Comparison of ENCODE assay signal across 27 cellular contexts in genomic region chr12:7479784-7480183, GRCh38. TPM values are rescaled to one million over a fixed set of nuclear protein-coding genes. Genes with fewer than 3 reads are reported as not detected.
DNase-seq lines count a peak whose midpoint lies in the region; ATAC-seq, FAIRE-seq and TF ChIP-seq lines count a peak whose summit lies in the region.
"Had no signal": no experiment of that assay in that cellular context is flagged by ENCODE, and none has a peak within 500 bp of the region (broad histone marks: within the 10 kb centered on the region; RNA-seq: fewer than 3 reads in every experiment).

No MANE protein-coding gene starts in this region.

- H3K4me3 ChIP-seq in GM23338 (no peak overlapping the region), K562 (no peak overlapping the region), mesodermal cell (ENCODE audit: extremely low read depth, insufficient read depth, low read length, poor library complexity, severe bottlenecking) (no peak overlapping the region), endodermal cell (ENCODE audit: low read length) (no peak overlapping the region)
- H3K4me3 ChIP-seq: BLaER1, GM12878 had no signal

- TF ChIP-seq CTCF in GM23338 (conservative IDR thresholded peaks at IDR 0.05; ENCODE audit: low read depth in 2 of 2) (no peak), K562 (IDR thresholded peaks at IDR 0.05 in 2 of 3, conservative IDR thresholded peaks at IDR 0.05 in 1 of 3; ENCODE audit: insufficient read depth in 2 of 3, low read depth in 1 of 3, low read length in 3 of 3) (no peak), endodermal cell (conservative IDR thresholded peaks at IDR 0.05) (no peak)

- intact Hi-C loops in K562 (cut with micrococcal nuclease), result no loop called here
- intact Hi-C loops in activated T-helper 1 cell treated with anti-CD3 and anti-CD28 coated beads, Interleukin-12 subunit alpha, Interleukin-12 subunit beta, Interleukin-2, Interleukin-4 antibody, amounts not matched to agents 30 ng/mL and 10 ng/mL and 1 ng/mL, durations not matched to agents 14 hours and 24 hours and 36 hours (cut with micrococcal nuclease), result no loop called here

- no peaks in the 10 kb centered on the region for H3K9me3 ChIP-seq in K562 (replicated peaks; ENCODE audit: control insufficient read depth, insufficient read depth, low read depth, low read length)
- no peaks in the 10 kb centered on the region for H3K9me3 ChIP-seq in mesodermal cell (ENCODE audit: control insufficient read depth, low read length)
- H3K9me3 ChIP-seq in endodermal cell (ENCODE audit: control insufficient read depth, low read length), result no peaks in the 10 kb centered on the region
- H3K9me3 ChIP-seq: BLaER1, SK-N-SH had no signal

- H3K9ac ChIP-seq in K562 (ENCODE audit: insufficient read depth in 1 of 2, low read depth in 2 of 2, low read length in 2 of 2) (no peak overlapping the region), endodermal cell (ENCODE audit: extremely low read depth, low read length, poor library complexity, severe bottlenecking) (no peak overlapping the region)
- H3K9ac ChIP-seq: BLaER1, SK-N-SH had no signal

- H3K27ac Mint-ChIP-seq in GM23338, result no peak overlapping the region
- H3K27ac Mint-ChIP-seq in activated T-helper 1 cell treated with anti-CD3 and anti-CD28 coated beads, Interleukin-12 subunit alpha, Interleukin-12 subunit beta, Interleukin-2, Interleukin-4 antibody, amounts not matched to agents 30 ng/mL and 10 ng/mL and 1 ng/mL, durations not matched to agents 14 hours and 24 hours and 36 hours, result no peak overlapping the region
- no peak overlapping the region for H3K27ac Mint-ChIP-seq in endodermal cell
- H3K27ac Mint-ChIP-seq: CD4-positive, alpha-beta T cell had no signal

- H3K4me2 ChIP-seq in GM23338, result no peak overlapping the region
- no peak overlapping the region for H3K4me2 ChIP-seq in K562 (ENCODE audit: insufficient read depth, low read length)
- H3K4me2 ChIP-seq: BLaER1, SK-N-SH had no signal

- no peak for FAIRE-seq in K562 (lab: Jason Lieb, UNC)
- FAIRE-seq: A204.1, GM12878 had no signal

- H3K4me1 Mint-ChIP-seq in GM23338 (no peaks in the 10 kb centered on the region), endodermal cell (no peaks in the 10 kb centered on the region)
- no peaks in the 10 kb centered on the region for H3K4me1 Mint-ChIP-seq in activated T-helper 1 cell treated with anti-CD3 and anti-CD28 coated beads, Interleukin-12 subunit alpha, Interleukin-12 subunit beta, Interleukin-2, Interleukin-4 antibody, amounts not matched to agents 30 ng/mL and 10 ng/mL and 1 ng/mL, durations not matched to agents 14 hours and 24 hours and 36 hours (ENCODE audit: low read depth)

- H3K36me3 Mint-ChIP-seq in GM23338 (ENCODE audit: low read depth) (no peaks in the 10 kb centered on the region), endodermal cell (ENCODE audit: low read depth) (peaks cover 4% of the 10 kb centered on the region)
- H3K36me3 Mint-ChIP-seq in activated T-helper 1 cell treated with anti-CD3 and anti-CD28 coated beads, Interleukin-12 subunit alpha, Interleukin-12 subunit beta, Interleukin-2, Interleukin-4 antibody, amounts not matched to agents 30 ng/mL and 10 ng/mL and 1 ng/mL, durations not matched to agents 14 hours and 24 hours and 36 hours (ENCODE audit: low read depth), result no peaks in the 10 kb centered on the region

- no peaks in the 10 kb centered on the region for H3K9me1 ChIP-seq in K562 (ENCODE audit: control insufficient read depth, insufficient read depth, low read length)

- no peak for ATAC-seq in GM23338
- no peak for ATAC-seq in K562
- ATAC-seq: GM12878, HCT116 had no signal

- TF ChIP-seq POLR2A in K562 (conservative IDR thresholded peaks at IDR 0.05), result no peak

- no peaks in the 10 kb centered on the region for H3K36me3 ChIP-seq in GM23338 (ENCODE audit: insufficient read depth)
- H3K36me3 ChIP-seq in K562 (ENCODE audit: control insufficient read depth, insufficient read depth, low read length), result no peaks in the 10 kb centered on the region
- H3K36me3 ChIP-seq in mesodermal cell (ENCODE audit: control insufficient read depth, insufficient read depth, low read length), result no peaks in the 10 kb centered on the region
- no peaks in the 10 kb centered on the region for H3K36me3 ChIP-seq in endodermal cell (ENCODE audit: control insufficient read depth, insufficient read depth, low read length)
- H3K36me3 ChIP-seq: BLaER1 had no signal

- no peak overlapping the region for H3K4me3 Mint-ChIP-seq in GM23338
- no peak overlapping the region for H3K4me3 Mint-ChIP-seq in activated T-helper 1 cell treated with anti-CD3 and anti-CD28 coated beads, Interleukin-12 subunit alpha, Interleukin-12 subunit beta, Interleukin-2, Interleukin-4 antibody, amounts not matched to agents 30 ng/mL and 10 ng/mL and 1 ng/mL, durations not matched to agents 14 hours and 24 hours and 36 hours
- H3K4me3 Mint-ChIP-seq in endodermal cell, result no peak overlapping the region
- H3K4me3 Mint-ChIP-seq: CD4-positive, alpha-beta T cell had no signal

- WGBS in K562 (ENCODE audit: insufficient coverage, low coverage, missing lambda C conversion rate), result no CpG with 5 or more reads among the region's 1 CpG
- no CpG with 5 or more reads among the region's 1 CpG for WGBS in mesodermal cell (ENCODE audit: insufficient coverage in 2 of 2), 2 experiments
- WGBS in endodermal cell (ENCODE audit: insufficient coverage in 1 of 2, insufficient read length in 1 of 2), 2 experiments, result no CpG with 5 or more reads among the region's 1 CpG

- H3K79me2 ChIP-seq in GM23338 (replicated peaks; ENCODE audit: insufficient read depth) (no peaks in the 10 kb centered on the region), K562 (ENCODE audit: control insufficient read depth, insufficient read depth, low read length) (no peaks in the 10 kb centered on the region)

- no TSS peak for BruUV-seq in K562 (replicated peaks; lab: Mats Ljungman, UMichigan)

- CTCF ChIA-PET in K562 (lab: Yijun Ruan, JAX; ENCODE audit: low intra/inter-chr PET ratio), result no interaction called here

- DNase-seq in AG08395 (ENCODE audit: low spot score) (peak; percentile 42), GM23338 (ENCODE audit: low spot score) (no peak), K562 (ENCODE audit: extremely low read depth in 1 of 4, low spot score in 3 of 4) (no peak), HT-29 (ENCODE audit: low spot score) (no peak), endodermal cell (no peak)
- DNase-seq in stimulated activated CD4-positive, alpha-beta T cell treated with anti-CD3 and anti-CD28 coated beads, Interleukin-2, amount 100 ng/mL, for 48 hours, result no peak
- no peak for DNase-seq in activated T-helper 1 cell treated with anti-CD3 and anti-CD28 coated beads, Interleukin-12 subunit alpha, Interleukin-12 subunit beta, Interleukin-2, Interleukin-4 antibody, amounts not matched to agents 30 ng/mL and 10 ng/mL and 1 ng/mL, durations not matched to agents 14 hours and 24 hours and 36 hours (ENCODE audit: low spot score)
- DNase-seq: CD4-positive, alpha-beta T cell; COR-L47; DMS79; GOT3; KBM-7; NCI-H1092; NCI-H1436 treated with DMSO at 0.1 percent for 48 hours; NCI-H2029 treated with DMSO at 0.1 percent for 48 hours; NCI-H226; NCI-H524; NCI-H774; NK-92 treated with Interleukin-12 subunit alpha and Interleukin-12 subunit beta, amount 100 ng/mL, for 24 hours; SHP77 treated with DMSO at 0.1 percent for 48 hours; SK-N-SH had no signal

- POLR2A ChIA-PET in K562 (lab: Yijun Ruan, JAX), result no interaction called here

- H3K27me3 ChIP-seq in GM23338 (ENCODE audit: insufficient read depth) (no peaks in the 10 kb centered on the region), K562 (ENCODE audit: control insufficient read depth in 2 of 2, insufficient read depth in 2 of 2, low read length in 2 of 2) (no peaks in the 10 kb centered on the region; a peak in 1 of 5 replicates), endodermal cell (ENCODE audit: control insufficient read depth, insufficient read depth, low read length, poor library complexity, severe bottlenecking) (no peaks in the 10 kb centered on the region)
- H3K27me3 ChIP-seq: BLaER1 had no signal

- H2AFZ ChIP-seq in GM23338 (peak overlapping the region; percentile 48; the same call in 1 of the 2 replicates), K562 (ENCODE audit: low read depth, low read length) (no peak overlapping the region)

- no peaks in the 10 kb centered on the region for H3K9me3 Mint-ChIP-seq in GM23338
- no peaks in the 10 kb centered on the region for H3K9me3 Mint-ChIP-seq in activated T-helper 1 cell treated with anti-CD3 and anti-CD28 coated beads, Interleukin-12 subunit alpha, Interleukin-12 subunit beta, Interleukin-2, Interleukin-4 antibody, amounts not matched to agents 30 ng/mL and 10 ng/mL and 1 ng/mL, durations not matched to agents 14 hours and 24 hours and 36 hours
- H3K9me3 Mint-ChIP-seq in endodermal cell, result peaks cover 6% of the 10 kb centered on the region

- H4K20me1 ChIP-seq in GM23338 (replicated peaks; ENCODE audit: insufficient read depth) (no peaks in the 10 kb centered on the region), K562 (replicated peaks; ENCODE audit: control insufficient read depth, insufficient read depth, low read length) (no peaks in the 10 kb centered on the region)
- H4K20me1 ChIP-seq: BLaER1 had no signal

- H3K4me1 ChIP-seq in GM23338 (ENCODE audit: insufficient read depth) (no peaks in the 10 kb centered on the region), K562 (replicated peaks in 1 of 2; ENCODE audit: control insufficient read depth in 2 of 2, insufficient read depth in 2 of 2, low read length in 2 of 2) (no peaks in the 10 kb centered on the region), mesodermal cell (ENCODE audit: control insufficient read depth, insufficient read depth, low read length, poor library complexity, severe bottlenecking) (no peaks in the 10 kb centered on the region), endodermal cell (ENCODE audit: control insufficient read depth, insufficient read depth, low read length) (no peaks in the 10 kb centered on the region)
- H3K4me1 ChIP-seq: BLaER1 had no signal

- TF ChIP-seq RAD21 in K562 (CRISPR knock-in tag; conservative IDR thresholded peaks at IDR 0.05 in 1 of 2, IDR thresholded peaks at IDR 0.05 in 1 of 2), result no peak

- no peaks in the 10 kb centered on the region for H3F3A ChIP-seq in GM23338 (replicated peaks; ENCODE audit: low read depth)

- 0 out of 2 replicates have a peak, but pooled peaks cover 5% of the 10 kb centered on the region for H3K9me2 ChIP-seq in GM23338 (ENCODE audit: insufficient read depth)
- H3K9me2 ChIP-seq: SK-N-SH had no signal

- H3K27me3 Mint-ChIP-seq in GM23338 (ENCODE audit: insufficient read depth, low read depth, poor library complexity) (no peaks in the 10 kb centered on the region), endodermal cell (ENCODE audit: insufficient read depth) (peaks cover 16% of the 10 kb centered on the region)
- H3K27me3 Mint-ChIP-seq in activated T-helper 1 cell treated with anti-CD3 and anti-CD28 coated beads, Interleukin-12 subunit alpha, Interleukin-12 subunit beta, Interleukin-2, Interleukin-4 antibody, amounts not matched to agents 30 ng/mL and 10 ng/mL and 1 ng/mL, durations not matched to agents 14 hours and 24 hours and 36 hours (ENCODE audit: insufficient read depth), result no peaks in the 10 kb centered on the region
- H3K27me3 Mint-ChIP-seq: CD4-positive, alpha-beta T cell had no signal

- TF ChIP-seq EP300 in K562 (IDR thresholded peaks at IDR 0.05; ENCODE audit: low read length), result no peak

- H3K27ac ChIP-seq in GM23338 (ENCODE audit: low read depth) (no peak overlapping the region), K562 (ENCODE audit: extremely low read depth, low read depth, low read length) (no peak overlapping the region), mesodermal cell (ENCODE audit: low read depth, low read length, severe bottlenecking) (peak overlapping the region; percentile 53), endodermal cell (ENCODE audit: low read depth, low read length) (no peak overlapping the region)
- H3K27ac ChIP-seq: BLaER1, RWPE1 had no signal

- in situ Hi-C loops in K562 (cut with MboI), result no loop called here

RNA-seq across cellular contexts. Expression of gene CD163, which starts 23.8 kb away (rescaled TPM):
- total RNA-seq in GM23338 (2014; rRNA removed; shearing (Covaris generic)), result 0.04 TPM in 1 of 2 replicates, not detected in the other
- polyA plus RNA-seq in GM23338 (2016; fragmentation: Nextera tagmentation; extraction: Ambion mirVana), result not detected in 2 replicates
- total RNA-seq in K562 (2011; cell fraction: chromatin; rRNA removed; ENCODE audit: low replicate concordance), result not detected in 2 replicates
- not detected in 2 replicates for total RNA-seq in K562 (2011; cell fraction: nucleolus; rRNA removed)
- not detected in 2 replicates for total RNA-seq in K562 (2011; cell fraction: nucleoplasm; rRNA removed)
- not detected in 2 replicates for total RNA-seq in K562 (2014; rRNA removed)
- total RNA-seq in K562 (2014; rRNA removed; fragmentation: Illumina TruSeq; extraction: Trizol), result 0.03 TPM in 1 of 2 replicates, not detected in the other
- not detected in 2 replicates for total RNA-seq in K562 (2015; rRNA removed; fragmentation: Illumina TruSeq; extraction: Trizol)
- total RNA-seq in K562 (2021), result 0.51 and 0.62 TPM in 2 replicates
- 0.04 TPM in 1 of 2 replicates, not detected in the other for polyA plus RNA-seq in K562 (2011; rRNA removed)
- polyA plus RNA-seq in K562 (2011; cell fraction: cytosol; rRNA removed), result not detected in 2 replicates
- not detected in 2 replicates for polyA plus RNA-seq in K562 (2011; cell fraction: nucleus; rRNA removed)
- polyA plus RNA-seq in K562 (2012), result not detected in 2 replicates
- not detected in 2 replicates for polyA plus RNA-seq in K562 (2014; fragmentation: Illumina TruSeq; extraction: Trizol)
- polyA plus RNA-seq in K562 (2014; fragmentation: Nextera tagmentation; extraction: Ambion mirVana), result not detected
- polyA plus RNA-seq in K562 (2014; rRNA removed), result not detected in 2 replicates
- polyA minus RNA-seq in K562 (2011; rRNA and poly(A)+ RNA removed), result not detected in 2 replicates
- polyA minus RNA-seq in K562 (2011; cell fraction: cytosol; rRNA and poly(A)+ RNA removed), result not detected in 2 replicates
- polyA minus RNA-seq in K562 (2011; cell fraction: nucleus; rRNA and poly(A)+ RNA removed), result not detected in 2 replicates
- polyA plus RNA-seq in mesodermal cell (2013, experiment 1 of 2), result 0.63 TPM
- polyA plus RNA-seq in mesodermal cell (2013, experiment 2 of 2), result 0.10 TPM
- not detected in 2 replicates for total RNA-seq in activated T-helper 1 cell treated with anti-CD3 and anti-CD28 coated beads, Interleukin-12 subunit alpha, Interleukin-12 subunit beta, Interleukin-2, Interleukin-4 antibody, amounts not matched to agents 30 ng/mL and 10 ng/mL and 1 ng/mL, durations not matched to agents 14 hours and 24 hours and 36 hours
- not detected in 2 replicates for total RNA-seq in HT-29 (2014; rRNA removed; shearing (Covaris generic))
- total RNA-seq in endodermal cell, result 10 to 100 TPM in 1 of 2 donors, 1 to 10 TPM in 1; 2.8 to 11.4 TPM
- polyA plus RNA-seq in endodermal cell (2013, experiment 1 of 2), result 0.11 TPM
- 0.58 TPM for polyA plus RNA-seq in endodermal cell (2013, experiment 2 of 2)
- polyA plus RNA-seq: GM12878 had no signal

RNA-seq across cellular contexts. Expression of gene CD163L1, which starts 35.8 kb away (rescaled TPM):
- 0.14 and 1.6 TPM in 2 replicates for total RNA-seq in GM23338 (2014; rRNA removed; shearing (Covaris generic))
- polyA plus RNA-seq in GM23338 (2016; fragmentation: Nextera tagmentation; extraction: Ambion mirVana), result 0.36 TPM in 1 of 2 replicates, not detected in the other
- total RNA-seq in K562 (2011; cell fraction: chromatin; rRNA removed; ENCODE audit: low replicate concordance), result 0.72 and 0.99 TPM in 2 replicates
- total RNA-seq in K562 (2011; cell fraction: nucleolus; rRNA removed), result not detected in 2 replicates
- total RNA-seq in K562 (2011; cell fraction: nucleoplasm; rRNA removed), result 0.51 TPM in 1 of 2 replicates, not detected in the other
- 0.53 and 2.0 TPM in 2 replicates for total RNA-seq in K562 (2014; rRNA removed)
- total RNA-seq in K562 (2014; rRNA removed; fragmentation: Illumina TruSeq; extraction: Trizol), result 2.1 and 3.2 TPM in 2 replicates
- total RNA-seq in K562 (2015; rRNA removed; fragmentation: Illumina TruSeq; extraction: Trizol), result 1.5 and 2.6 TPM in 2 replicates
- total RNA-seq in K562 (2021), result 1.2 and 1.3 TPM in 2 replicates
- 0.39 and 0.72 TPM in 2 replicates for polyA plus RNA-seq in K562 (2011; rRNA removed)
- 0.30 and 0.31 TPM in 2 replicates for polyA plus RNA-seq in K562 (2011; cell fraction: cytosol; rRNA removed)
- polyA plus RNA-seq in K562 (2011; cell fraction: nucleus; rRNA removed), result 0.16 and 2.0 TPM in 2 replicates
- 1.2 and 4.5 TPM in 2 replicates for polyA plus RNA-seq in K562 (2012)
- polyA plus RNA-seq in K562 (2014; fragmentation: Illumina TruSeq; extraction: Trizol), result 1.1 and 1.5 TPM in 2 replicates
- polyA plus RNA-seq in K562 (2014; fragmentation: Nextera tagmentation; extraction: Ambion mirVana), result 1 to 10 TPM; 5.1 to 9.2 TPM
- polyA plus RNA-seq in K562 (2014; rRNA removed), result 0.54 and 2.5 TPM in 2 replicates
- 1.5 and 3.8 TPM in 2 replicates for polyA minus RNA-seq in K562 (2011; rRNA and poly(A)+ RNA removed)
- not detected in 2 replicates for polyA minus RNA-seq in K562 (2011; cell fraction: cytosol; rRNA and poly(A)+ RNA removed)
- polyA minus RNA-seq in K562 (2011; cell fraction: nucleus; rRNA and poly(A)+ RNA removed), result 2.1 TPM in 1 of 2 replicates, not detected in the other
- polyA plus RNA-seq in mesodermal cell (2013, experiment 1 of 2), result 0.55 TPM
- 0.66 TPM for polyA plus RNA-seq in mesodermal cell (2013, experiment 2 of 2)
- not detected in 2 replicates for total RNA-seq in activated T-helper 1 cell treated with anti-CD3 and anti-CD28 coated beads, Interleukin-12 subunit alpha, Interleukin-12 subunit beta, Interleukin-2, Interleukin-4 antibody, amounts not matched to agents 30 ng/mL and 10 ng/mL and 1 ng/mL, durations not matched to agents 14 hours and 24 hours and 36 hours
- 0.70 and 1.2 TPM in 2 replicates for total RNA-seq in HT-29 (2014; rRNA removed; shearing (Covaris generic))
- total RNA-seq in endodermal cell, result under 1 TPM; 0.42 to 0.99 TPM
- polyA plus RNA-seq in endodermal cell (2013, experiment 1 of 2), result 0.21 TPM
- not detected for polyA plus RNA-seq in endodermal cell (2013, experiment 2 of 2)
- total RNA-seq: CD4-positive, alpha-beta T cell had no signal
